ENCODE assay signal across 27 cellular contexts in the genomic region with DNA sequence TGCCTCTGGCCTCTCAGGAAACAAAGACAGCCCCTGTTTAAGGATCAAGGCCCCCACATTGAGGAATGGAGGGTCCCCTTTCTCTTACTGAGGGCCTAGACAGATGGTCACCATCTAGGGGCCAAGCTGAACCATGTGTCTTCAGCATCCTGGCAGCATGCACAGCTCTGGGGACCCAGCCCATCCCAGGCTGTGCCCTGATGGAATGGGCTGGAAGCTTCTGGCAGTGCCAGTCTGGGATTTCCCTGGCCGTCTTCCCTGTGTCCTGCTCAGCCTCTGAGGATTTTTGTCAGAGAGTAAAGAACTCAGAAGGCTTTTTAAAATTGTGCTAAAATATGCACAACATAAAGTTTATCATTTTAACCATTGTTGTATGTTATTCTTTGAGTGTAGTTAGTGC.
"Had no signal": no experiment of that assay in that cellular context is flagged by ENCODE, and none has a peak within 500 bp of the region (broad histone marks: within the 10 kb centered on the region; RNA-seq: fewer than 3 reads in every experiment).

No MANE protein-coding gene starts in this region.

- H3K36me3 ChIP-seq: gastrocnemius medialis, heart right ventricle, lower lobe of right lung, ovary, right lobe of liver, tibial artery had no signal

- H3K4me1 ChIP-seq: lower lobe of right lung, psoas muscle, right lobe of liver had no signal

- DNase-seq: effector CD8-positive, alpha-beta T cell; endodermal cell; foreskin fibroblast; gastrocnemius medialis; heart right ventricle; immature natural killer cell; islet precursor cell; kidney glomerular epithelial cell; left ventricle myocardium superior; lower lobe of right lung; mesenchymal stem cell; naive thymus-derived CD8-positive, alpha-beta T cell; nephron progenitor cell; occipital lobe; ovary; psoas muscle; retina; right lobe of liver; stimulated activated CD4-positive, alpha-beta T cell treated with anti-CD3 and anti-CD28 coated beads, Interleukin-12 subunit alpha, Interleukin-12 subunit beta, amount 100 ng/mL, for 4 hours; stimulated activated CD4-positive, alpha-beta T cell treated with anti-CD3 and anti-CD28 coated beads, Interleukin-1b, Interleukin-23, amount 100 ng/mL, for 48 hours; stimulated activated CD4-positive, alpha-beta T cell treated with anti-CD3 and anti-CD28 coated beads, Interleukin-4, amount 100 ng/mL, for 1 hour; stimulated activated CD8-positive, alpha-beta memory T cell treated with anti-CD3 and anti-CD28 coated beads, Interleukin-4, amount 100 ng/mL, for 48 hours; stimulated activated naive CD4-positive, alpha-beta T cell; stimulated activated naive CD8-positive, alpha-beta T cell treated with anti-CD3 and anti-CD28 coated beads, Interleukin-15, amount 100 ng/mL, for 72 hours; tibial artery had no signal

- H3K9me3 ChIP-seq: gastrocnemius medialis, heart right ventricle, lower lobe of right lung, ovary, psoas muscle, right lobe of liver, tibial artery had no signal

- H3K27me3 ChIP-seq: heart right ventricle, ovary, right lobe of liver, tibial artery had no signal

- H3K27ac ChIP-seq: epithelial cell of prostate, gastrocnemius medialis, heart right ventricle, lower lobe of right lung, ovary, psoas muscle, right lobe of liver, tibial artery had no signal

- H3K4me3 ChIP-seq: gastrocnemius medialis, heart right ventricle, lower lobe of right lung, ovary, psoas muscle, right lobe of liver, smooth muscle cell, tibial artery had no signal
